Comparison of ENCODE assay signal across 17 cellular contexts in the genomic region with DNA sequence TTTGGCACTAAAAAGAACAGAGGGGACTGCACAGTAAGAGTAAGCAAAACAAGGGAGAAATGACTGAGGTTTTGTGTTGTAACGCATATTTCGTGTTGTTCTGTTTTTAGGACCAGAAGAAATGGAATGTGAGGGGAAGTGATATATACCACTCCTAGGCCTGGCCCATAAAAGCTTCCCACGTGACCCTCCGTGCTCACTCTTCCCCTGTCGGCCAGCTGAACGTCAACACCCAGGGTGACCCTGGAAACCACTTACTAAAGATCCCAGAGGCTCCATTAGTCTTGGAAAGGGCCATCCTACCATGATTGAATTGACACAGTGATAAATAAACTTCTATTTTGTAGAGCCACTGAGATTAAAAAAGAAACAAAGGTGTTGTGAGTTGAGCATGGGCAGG.
DNase-seq lines count a peak whose midpoint lies in the region; ATAC-seq and TF ChIP-seq lines count a peak whose summit lies in the region.
"Had no signal": no experiment of that assay in that cellular context is flagged by ENCODE, and none has a peak within 500 bp of the region (broad histone marks: within the 10 kb centered on the region; RNA-seq: fewer than 3 reads in every experiment).

No MANE protein-coding gene starts in this region.

- WGBS in heart left ventricle, 4 donors, result 47 to 69% (median 55%) methylated on average over 6 of the region's 6 CpGs

- peaks cover 0 to 10% (median 7%) of the 10 kb centered on the region in 7 donors for H3K4me1 Mint-ChIP-seq in naive thymus-derived CD4-positive, alpha-beta T cell
- no peaks in the 10 kb centered on the region for H3K4me1 Mint-ChIP-seq in type B pancreatic cell (ENCODE audit: unreplicated experiment)

- H3K27ac Mint-ChIP-seq in naive thymus-derived CD4-positive, alpha-beta T cell, result no peak overlapping the region
- no peak overlapping the region for H3K27ac Mint-ChIP-seq in type B pancreatic cell

- H3K9me3 ChIP-seq in heart left ventricle, result no peaks in the 10 kb centered on the region
- H3K9me3 ChIP-seq in naive thymus-derived CD4-positive, alpha-beta T cell (ENCODE audit: control insufficient read depth in 2 of 3, low read length in 3 of 3), result no peaks in the 10 kb centered on the region
- H3K9me3 ChIP-seq: SJSA1 had no signal

- peak overlapping the region in 1 of 12 donors; percentile 77 for H3K27ac ChIP-seq in heart left ventricle
- H3K27ac ChIP-seq in naive thymus-derived CD4-positive, alpha-beta T cell (ENCODE audit: low read depth, low read length), result no peak overlapping the region
- H3K27ac ChIP-seq: KMS-11, SJSA1 had no signal

- peak in 1 of 12 donors; percentile 6 for TF ChIP-seq CTCF in heart left ventricle (IDR thresholded peaks at IDR 0.05)
- no peak for TF ChIP-seq CTCF in type B pancreatic cell (conservative IDR thresholded peaks at IDR 0.05)

- intact Hi-C loops in heart left ventricle (cut with DNase I), result loop anchor here in 1 of 10 donors (10.0 kb wide), 1 partner anchor 440 kb away; no protein-coding TSS in a partner anchor
- intact Hi-C loops in naive thymus-derived CD4-positive, alpha-beta T cell (cut with micrococcal nuclease), result no loop called here

- peak overlapping the region in 1 of 12 donors; percentile 2 for H3K4me3 ChIP-seq in heart left ventricle
- H3K4me3 ChIP-seq in naive thymus-derived CD4-positive, alpha-beta T cell (ENCODE audit: low read length), result no peak overlapping the region
- H3K4me3 ChIP-seq: SJSA1 had no signal

- H3K4me3 Mint-ChIP-seq in naive thymus-derived CD4-positive, alpha-beta T cell, result no peak overlapping the region
- H3K4me3 Mint-ChIP-seq in type B pancreatic cell, result no peak overlapping the region
- H3K4me3 Mint-ChIP-seq: activated naive CD4-positive, alpha-beta T cell treated with anti-CD3 and anti-CD28 coated beads, Interleukin-2, amount 50 U/mL, for 24 hours; brain had no signal

- DNase-seq in CD1c-positive myeloid dendritic cell (ENCODE audit: extremely low spot score) (peak; percentile 86), SIG-M5 (lab: John Stamatoyannopoulos, UW) (peak; percentile 85), heart left ventricle (peak; percentile 12 to 51 (median 32)), activated gamma-delta T cell (lab: John Stamatoyannopoulos, UW) (no peak), type B pancreatic cell (ENCODE audit: extremely low spot score, unreplicated experiment) (no peak), T-helper 9 cell (no peak)
- DNase-seq in naive thymus-derived CD4-positive, alpha-beta T cell, result no peak
- DNase-seq: activated CD4-positive, alpha-beta T cell treated with anti-CD3 and anti-CD28 coated beads for 48 hours; activated T-cell treated with anti-CD3 and anti-CD28 coated beads for 4 hours; NCI-H1436 treated with DMSO at 0.1 percent for 48 hours; NCI-H345 had no signal

- peaks cover 0 to 97% (median 53%) of the 10 kb centered on the region in 9 donors for H3K36me3 ChIP-seq in heart left ventricle
- H3K36me3 ChIP-seq in naive thymus-derived CD4-positive, alpha-beta T cell (ENCODE audit: control insufficient read depth in 2 of 3, insufficient read depth in 3 of 3, low read length in 3 of 3), result peaks cover 4 to 38% (median 15%) of the 10 kb centered on the region in 3 experiments

- ATAC-seq in heart left ventricle (peak in 3 of 4 donors; percentile 85 to 90 (median 87)), SK-N-SH treated with all-trans-retinoic acid at 6 μM for 48 hours (no peak)
- ATAC-seq in naive thymus-derived CD4-positive, alpha-beta T cell, result peak; percentile 76
- ATAC-seq: esophagus mucosa had no signal

- no peaks in the 10 kb centered on the region for H3K27me3 ChIP-seq in heart left ventricle
- H3K27me3 ChIP-seq in naive thymus-derived CD4-positive, alpha-beta T cell (ENCODE audit: control insufficient read depth in 2 of 2, insufficient read depth in 2 of 2, low read length in 2 of 2), result no peaks in the 10 kb centered on the region
- H3K27me3 ChIP-seq: SJSA1 had no signal

- peaks cover 0 to 20% (median 0%) of the 10 kb centered on the region in 12 donors for H3K4me1 ChIP-seq in heart left ventricle
- H3K4me1 ChIP-seq in naive thymus-derived CD4-positive, alpha-beta T cell (ENCODE audit: control insufficient read depth in 2 of 2, insufficient read depth in 2 of 2, low read length in 2 of 2), result no peaks in the 10 kb centered on the region
- H3K4me1 ChIP-seq: SJSA1 had no signal

- POLR2A ChIA-PET in naive thymus-derived CD4-positive, alpha-beta T cell (lab: Charles Lee), result interaction anchor here (0.6 kb wide), 1 partner anchor 8 kb away, joined by 3 read pairs; no protein-coding TSS in a partner anchor

- TF ChIP-seq POLR2A in heart left ventricle (IDR thresholded peaks at IDR 0.05), result no peak

- no peaks in the 10 kb centered on the region for H3K9me3 Mint-ChIP-seq in naive thymus-derived CD4-positive, alpha-beta T cell
- H3K9me3 Mint-ChIP-seq in type B pancreatic cell, result no peaks in the 10 kb centered on the region
- H3K9me3 Mint-ChIP-seq: activated naive CD4-positive, alpha-beta T cell treated with anti-CD3 and anti-CD28 coated beads, Interleukin-2, amount 50 U/mL, for 24 hours; brain had no signal

- H3K36me3 Mint-ChIP-seq in naive thymus-derived CD4-positive, alpha-beta T cell, result peaks cover 17 to 49% (median 36%) of the 10 kb centered on the region in 5 donors
- H3K36me3 Mint-ChIP-seq in type B pancreatic cell, result peaks cover 20% of the 10 kb centered on the region

- no peaks in the 10 kb centered on the region for H3K27me3 Mint-ChIP-seq in naive thymus-derived CD4-positive, alpha-beta T cell
- H3K27me3 Mint-ChIP-seq in type B pancreatic cell, result no peaks in the 10 kb centered on the region
- H3K27me3 Mint-ChIP-seq: activated naive CD4-positive, alpha-beta T cell treated with anti-CD3 and anti-CD28 coated beads, Interleukin-2, amount 50 U/mL, for 24 hours; brain had no signal

- CTCF ChIA-PET in naive thymus-derived CD4-positive, alpha-beta T cell (lab: Charles Lee), result no interaction called here

TF ChIP-seq in SK-N-SH treated with all-trans-retinoic acid at 6 μM for 48 hours, 23 proteins besides CTCF, POLR2A, EP300 and RAD21:
- TF ChIP-seq ZNF8 (CRISPR knock-in tag; IDR thresholded peaks at IDR 0.05), result no peak
- TF ChIP-seq ZNF70 (CRISPR knock-in tag; IDR thresholded peaks at IDR 0.05), result no peak
- TF ChIP-seq ZC3H10 (CRISPR knock-in tag; IDR thresholded peaks at IDR 0.05), result no peak
- TF ChIP-seq CSDC2 (CRISPR knock-in tag; IDR thresholded peaks at IDR 0.05), result no peak
- TF ChIP-seq, protein P1, sequence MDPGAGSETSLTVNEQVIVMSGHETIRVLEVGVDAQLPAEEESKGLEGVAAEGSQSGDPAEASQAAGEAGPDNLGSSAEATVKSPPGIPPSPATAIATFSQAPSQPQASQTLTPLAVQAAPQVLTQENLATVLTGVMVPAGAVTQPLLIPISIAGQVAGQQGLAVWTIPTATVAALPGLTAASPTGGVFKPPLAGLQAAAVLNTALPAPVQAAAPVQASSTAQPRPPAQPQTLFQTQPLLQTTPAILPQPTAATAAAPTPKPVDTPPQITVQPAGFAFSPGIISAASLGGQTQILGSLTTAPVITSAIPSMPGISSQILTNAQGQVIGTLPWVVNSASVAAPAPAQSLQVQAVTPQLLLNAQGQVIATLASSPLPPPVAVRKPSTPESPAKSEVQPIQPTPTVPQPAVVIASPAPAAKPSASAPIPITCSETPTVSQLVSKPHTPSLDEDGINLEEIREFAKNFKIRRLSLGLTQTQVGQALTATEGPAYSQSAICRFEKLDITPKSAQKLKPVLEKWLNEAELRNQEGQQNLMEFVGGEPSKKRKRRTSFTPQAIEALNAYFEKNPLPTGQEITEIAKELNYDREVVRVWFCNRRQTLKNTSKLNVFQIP (CRISPR knock-in tag; IDR thresholded peaks at IDR 0.05; ENCODE audit: borderline replicate concordance, low read depth), result no peak
- TF ChIP-seq, protein P2, sequence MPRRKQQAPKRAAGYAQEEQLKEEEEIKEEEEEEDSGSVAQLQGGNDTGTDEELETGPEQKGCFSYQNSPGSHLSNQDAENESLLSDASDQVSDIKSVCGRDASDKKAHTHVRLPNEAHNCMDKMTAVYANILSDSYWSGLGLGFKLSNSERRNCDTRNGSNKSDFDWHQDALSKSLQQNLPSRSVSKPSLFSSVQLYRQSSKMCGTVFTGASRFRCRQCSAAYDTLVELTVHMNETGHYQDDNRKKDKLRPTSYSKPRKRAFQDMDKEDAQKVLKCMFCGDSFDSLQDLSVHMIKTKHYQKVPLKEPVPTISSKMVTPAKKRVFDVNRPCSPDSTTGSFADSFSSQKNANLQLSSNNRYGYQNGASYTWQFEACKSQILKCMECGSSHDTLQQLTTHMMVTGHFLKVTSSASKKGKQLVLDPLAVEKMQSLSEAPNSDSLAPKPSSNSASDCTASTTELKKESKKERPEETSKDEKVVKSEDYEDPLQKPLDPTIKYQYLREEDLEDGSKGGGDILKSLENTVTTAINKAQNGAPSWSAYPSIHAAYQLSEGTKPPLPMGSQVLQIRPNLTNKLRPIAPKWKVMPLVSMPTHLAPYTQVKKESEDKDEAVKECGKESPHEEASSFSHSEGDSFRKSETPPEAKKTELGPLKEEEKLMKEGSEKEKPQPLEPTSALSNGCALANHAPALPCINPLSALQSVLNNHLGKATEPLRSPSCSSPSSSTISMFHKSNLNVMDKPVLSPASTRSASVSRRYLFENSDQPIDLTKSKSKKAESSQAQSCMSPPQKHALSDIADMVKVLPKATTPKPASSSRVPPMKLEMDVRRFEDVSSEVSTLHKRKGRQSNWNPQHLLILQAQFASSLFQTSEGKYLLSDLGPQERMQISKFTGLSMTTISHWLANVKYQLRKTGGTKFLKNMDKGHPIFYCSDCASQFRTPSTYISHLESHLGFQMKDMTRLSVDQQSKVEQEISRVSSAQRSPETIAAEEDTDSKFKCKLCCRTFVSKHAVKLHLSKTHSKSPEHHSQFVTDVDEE (CRISPR knock-in tag; IDR thresholded peaks at IDR 0.05), result no peak
- no peak for TF ChIP-seq BACH2 (CRISPR knock-in tag; IDR thresholded peaks at IDR 0.05; ENCODE audit: borderline replicate concordance)
- TF ChIP-seq ISL1 (CRISPR knock-in tag; IDR thresholded peaks at IDR 0.05), result no peak

Comparison
In these comparisons a context has a peak if more than half of its experiments do, and no peak if none do; other contexts are left out.
1. DNase-seq: peak in CD1c-positive myeloid dendritic cell (single experiment), SIG-M5 (single experiment) and heart left ventricle (5 of 5); none in naive thymus-derived CD4-positive, alpha-beta T cell (0 of 9), activated gamma-delta T cell (single experiment), type B pancreatic cell (single experiment) and T-helper 9 cell (single experiment).